8 cellular contexts compared by ENCODE assay signal in the genomic region with DNA sequence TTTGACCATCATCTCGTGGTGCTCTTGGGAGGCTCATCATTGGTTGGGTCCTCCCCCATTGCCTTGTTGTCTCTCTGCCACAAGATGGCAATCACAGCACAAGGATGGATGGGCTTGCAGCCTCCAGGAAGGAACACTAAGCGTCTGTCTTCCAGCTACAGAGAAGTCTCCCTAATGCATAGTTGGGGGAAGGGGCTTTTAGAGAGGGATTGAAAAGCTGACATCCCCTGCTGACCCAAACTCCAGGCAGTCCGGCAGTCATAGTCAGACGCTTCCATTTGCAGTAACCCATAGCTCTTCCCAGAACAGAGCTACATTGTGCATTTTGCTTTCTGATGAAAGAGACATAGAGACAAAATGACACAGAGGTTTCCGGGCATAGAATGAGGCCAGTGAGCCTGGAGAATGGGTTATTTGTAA.
A peak's percentile ranks its signal among the peaks of the same experiment; 100 is the strongest.
DNase-seq lines count a peak whose midpoint lies in the region; ATAC-seq, FAIRE-seq and TF ChIP-seq lines count a peak whose summit lies in the region.

No MANE protein-coding gene starts in this region.

- H3F3A ChIP-seq in MM.1S (ENCODE audit: insufficient read depth, low read length), result no peaks in the 10 kb centered on the region

- dilution Hi-C loops in mammary epithelial cell (cut with HindIII; ENCODE audit: low sequenced_read_pairs), result no loop called here
- dilution Hi-C loops in keratinocyte (cut with MboI; ENCODE audit: extremely low pct_ligation_motif_present, low sequenced_read_pairs), result no loop called here

- H3K27me3 ChIP-seq in MM.1S (replicated peaks; ENCODE audit: insufficient read depth, low read length) (no peaks in the 10 kb centered on the region), mammary epithelial cell (ENCODE audit: insufficient read depth, low read length) (no peaks in the 10 kb centered on the region), keratinocyte (ENCODE audit: control insufficient read depth, extremely low read depth, insufficient read depth, low read length) (no peaks in the 10 kb centered on the region)

- no TSS peak for BruUV-seq in mammary epithelial cell (replicated peaks; lab: Mats Ljungman, UMichigan)

- 33% methylated on average over 3 of the region's 5 CpGs for WGBS in mammary epithelial cell (ENCODE audit: low coverage, missing lambda C conversion rate)

- DNase-seq in activated CD8-positive, alpha-beta memory T cell treated with anti-CD3 and anti-CD28 coated beads, Interleukin-2, amount 10 ng/mL, durations not matched to agents 7 days and 5 days, result peak; percentile 57
- DNase-seq in activated CD8-positive, alpha-beta memory T cell treated with anti-CD3 and anti-CD28 coated beads for 24 hours, result no peak
- DNase-seq in MM.1S (peak; percentile 55), T follicular helper cell (ENCODE audit: low read depth) (peak; percentile 18), mammary epithelial cell (peak; percentile 47), keratinocyte (ENCODE audit: low read depth, low spot score) (no peak)
- peak; percentile 15 for DNase-seq in stimulated activated CD8-positive, alpha-beta memory T cell treated with anti-CD3 and anti-CD28 coated beads, Interleukin-12 subunit alpha, Interleukin-12 subunit beta, amount 100 ng/mL, for 1 hour (ENCODE audit: low read depth)

- no peaks in the 10 kb centered on the region for H3K9me2 ChIP-seq in MM.1S (replicated peaks; ENCODE audit: insufficient read depth, low read length)

- H3K27ac ChIP-seq in MM.1S (ENCODE audit: low read length) (no peak overlapping the region), mammary epithelial cell (ENCODE audit: insufficient read depth, low read depth, low read length) (no peak overlapping the region), keratinocyte (ENCODE audit: control insufficient read depth, insufficient read depth, low read length) (no peak overlapping the region)

- H3K27me3 Mint-ChIP-seq in activated CD8-positive, alpha-beta memory T cell treated with anti-CD3 and anti-CD28 coated beads, Interleukin-2, amount 10 ng/mL, durations not matched to agents 7 days and 5 days, result peaks cover 6% of the 10 kb centered on the region

- intact Hi-C loops in mammary epithelial cell (cut with micrococcal nuclease), result loop anchor here (1.0 to 2.0 kb wide), 5 partner anchors 73 to 735 kb away; no protein-coding TSS in a partner anchor

- CTCF ChIA-PET in activated CD8-positive, alpha-beta memory T cell treated with anti-CD3 and anti-CD28 coated beads, Interleukin-2, amount 10 ng/mL, durations not matched to agents 7 days and 5 days (lab: Charles Lee), result interaction anchor here (1.0 to 2.0 kb wide), 10 partner anchors 8 to 734 kb away, joined by 3 to 10 read pairs (median 4); no protein-coding TSS in a partner anchor
- CTCF ChIA-PET in mammary epithelial cell (lab: Charles Lee; ENCODE audit: low non-redundant PET), result interaction anchor here (0.7 to 1.2 kb wide), 2 partner anchors 164 to 189 kb away, joined by 10 to 11 read pairs; no protein-coding TSS in a partner anchor

- H3K9ac ChIP-seq in MM.1S (ENCODE audit: low read length), result no peak overlapping the region
- no peak overlapping the region for H3K9ac ChIP-seq in mammary epithelial cell (ENCODE audit: insufficient read depth, low read length)
- H3K9ac ChIP-seq in keratinocyte (ENCODE audit: control insufficient read depth, extremely low read depth, insufficient read depth, low read length), result no peak overlapping the region

- H3K27ac Mint-ChIP-seq in activated CD8-positive, alpha-beta memory T cell treated with anti-CD3 and anti-CD28 coated beads, Interleukin-2, amount 10 ng/mL, durations not matched to agents 7 days and 5 days, result no peak overlapping the region

- H3K9me3 Mint-ChIP-seq in activated CD8-positive, alpha-beta memory T cell treated with anti-CD3 and anti-CD28 coated beads, Interleukin-2, amount 10 ng/mL, durations not matched to agents 7 days and 5 days (ENCODE audit: low read depth), result no peaks in the 10 kb centered on the region

- H3K4me1 ChIP-seq in MM.1S (ENCODE audit: low read length) (no peaks in the 10 kb centered on the region), mammary epithelial cell (ENCODE audit: insufficient read depth, low read length) (no peaks in the 10 kb centered on the region), keratinocyte (ENCODE audit: control insufficient read depth, extremely low read depth, insufficient read depth, low read length) (no peaks in the 10 kb centered on the region)

- H3K9me1 ChIP-seq in keratinocyte (ENCODE audit: control insufficient read depth, extremely low read depth, insufficient read depth, low read length), result no peaks in the 10 kb centered on the region

- H2AFZ ChIP-seq in MM.1S (ENCODE audit: low read length) (peak overlapping the region; percentile 32), mammary epithelial cell (ENCODE audit: low read depth, low read length) (peak overlapping the region; percentile 77), keratinocyte (ENCODE audit: control insufficient read depth, low read length) (no peak overlapping the region)

- no peak for FAIRE-seq in keratinocyte (lab: Jason Lieb, UNC)

- TF ChIP-seq CTCF in MM.1S (IDR thresholded peaks at IDR 0.05; ENCODE audit: low read length), result peak; percentile 42
- peak; percentile 77 to 87 for TF ChIP-seq CTCF in mammary epithelial cell (conservative IDR thresholded peaks at IDR 0.05 in 1 of 2, IDR thresholded peaks at IDR 0.05 in 1 of 2; ENCODE audit: extremely low read depth in 1 of 2, insufficient read depth in 1 of 2, low read depth in 1 of 2, low read length in 2 of 2)
- TF ChIP-seq CTCF in keratinocyte (optimal IDR thresholded peaks at IDR 0.05 in 1 of 3, IDR thresholded peaks at IDR 0.05 in 1 of 3, conservative IDR thresholded peaks at IDR 0.05 in 1 of 3; ENCODE audit: extremely low read depth in 1 of 3, insufficient read depth in 2 of 3, low read length in 3 of 3), result peak; percentile 76 to 92 (median 82)

- H4K20me1 ChIP-seq in MM.1S (ENCODE audit: insufficient read depth, low read length), result no peaks in the 10 kb centered on the region
- H4K20me1 ChIP-seq in mammary epithelial cell (ENCODE audit: insufficient read depth, low read length), result no peaks in the 10 kb centered on the region
- no peaks in the 10 kb centered on the region for H4K20me1 ChIP-seq in keratinocyte (ENCODE audit: control insufficient read depth, extremely low read depth, insufficient read depth, low read length)

- H3K4me3 Mint-ChIP-seq in activated CD8-positive, alpha-beta memory T cell treated with anti-CD3 and anti-CD28 coated beads, Interleukin-2, amount 10 ng/mL, durations not matched to agents 7 days and 5 days, result no peak overlapping the region

- H3K9me3 ChIP-seq in MM.1S (replicated peaks; ENCODE audit: insufficient read depth, low read length) (no peaks in the 10 kb centered on the region), mammary epithelial cell (replicated peaks; ENCODE audit: insufficient read depth, low read length) (no peaks in the 10 kb centered on the region), keratinocyte (ENCODE audit: control insufficient read depth, low read depth, low read length) (no peaks in the 10 kb centered on the region)

- H3K4me2 ChIP-seq in MM.1S (ENCODE audit: low read depth, low read length) (peak overlapping the region; percentile 26; the same call in 1 of the 2 replicates), mammary epithelial cell (ENCODE audit: insufficient read depth, low read depth, low read length) (no peak overlapping the region), keratinocyte (ENCODE audit: control insufficient read depth, extremely low read depth, insufficient read depth, low read depth, low read length) (no peak overlapping the region)

- peaks cover 1% of the 10 kb centered on the region for H3K36me3 Mint-ChIP-seq in activated CD8-positive, alpha-beta memory T cell treated with anti-CD3 and anti-CD28 coated beads, Interleukin-2, amount 10 ng/mL, durations not matched to agents 7 days and 5 days

- H3K36me3 ChIP-seq in MM.1S (replicated peaks; ENCODE audit: insufficient read depth, low read length) (no peaks in the 10 kb centered on the region), mammary epithelial cell (ENCODE audit: insufficient read depth, low read length) (no peaks in the 10 kb centered on the region), keratinocyte (ENCODE audit: control insufficient read depth in 2 of 2, extremely low read depth in 1 of 2, insufficient read depth in 2 of 2, low read length in 2 of 2) (no peaks in the 10 kb centered on the region)

- H3K4me1 Mint-ChIP-seq in activated CD8-positive, alpha-beta memory T cell treated with anti-CD3 and anti-CD28 coated beads, Interleukin-2, amount 10 ng/mL, durations not matched to agents 7 days and 5 days, result peaks cover 11% of the 10 kb centered on the region

- ATAC-seq in activated CD8-positive, alpha-beta memory T cell treated with anti-CD3 and anti-CD28 coated beads, Interleukin-2, amount 10 ng/mL, durations not matched to agents 7 days and 5 days, result no peak
- no peak for ATAC-seq in GM21526 (IDR thresholded peaks at IDR 0.05; ENCODE audit: low FRiP score, unreplicated experiment)

- no peaks in the 10 kb centered on the region for H3K79me2 ChIP-seq in MM.1S (ENCODE audit: low read length)
- no peaks in the 10 kb centered on the region for H3K79me2 ChIP-seq in mammary epithelial cell (ENCODE audit: insufficient read depth, low read length)
- no peaks in the 10 kb centered on the region for H3K79me2 ChIP-seq in keratinocyte (ENCODE audit: control insufficient read depth, insufficient read depth, low read length)

- in situ Hi-C loops in mammary epithelial cell (cut with MboI; ENCODE audit: low sequenced_read_pairs in 2 of 2), result loop anchor here in 1 of 2 donors (25.0 kb wide), 1 partner anchor 166 kb away; no protein-coding TSS in a partner anchor

- peak overlapping the region; percentile 39 for H3K4me3 ChIP-seq in MM.1S (ENCODE audit: low read length)
- H3K4me3 ChIP-seq in mammary epithelial cell (replicated peaks in 1 of 3; ENCODE audit: insufficient read depth in 1 of 3, low read depth in 2 of 3, low read length in 3 of 3), result no peak overlapping the region
- H3K4me3 ChIP-seq in keratinocyte (ENCODE audit: control insufficient read depth in 2 of 3, extremely low read depth in 1 of 3, insufficient read depth in 2 of 3, low read depth in 1 of 3, low read length in 3 of 3), result peak overlapping the region in 1 of 3 experiments; percentile 35

Comparison
In these comparisons a context has a peak if more than half of its experiments do, and no peak if none do; other contexts are left out.
1. DNase-seq: peak in activated CD8-positive, alpha-beta memory T cell treated with anti-CD3 and anti-CD28 coated beads, Interleukin-2, amount 10 ng/mL, durations not matched to agents 7 days and 5 days (single experiment), MM.1S (single experiment), T follicular helper cell (single experiment), mammary epithelial cell (single experiment) and stimulated activated CD8-positive, alpha-beta memory T cell treated with anti-CD3 and anti-CD28 coated beads, Interleukin-12 subunit alpha, Interleukin-12 subunit beta, amount 100 ng/mL, for 1 hour (single experiment); none in activated CD8-positive, alpha-beta memory T cell treated with anti-CD3 and anti-CD28 coated beads for 24 hours (single experiment) and keratinocyte (single experiment).
2. Peak in every context shown above with its lines, with median percentiles within 50 percentile points of each other: CTCF ChIP-seq.